9 cellular contexts compared by ENCODE assay signal in the genomic region with DNA sequence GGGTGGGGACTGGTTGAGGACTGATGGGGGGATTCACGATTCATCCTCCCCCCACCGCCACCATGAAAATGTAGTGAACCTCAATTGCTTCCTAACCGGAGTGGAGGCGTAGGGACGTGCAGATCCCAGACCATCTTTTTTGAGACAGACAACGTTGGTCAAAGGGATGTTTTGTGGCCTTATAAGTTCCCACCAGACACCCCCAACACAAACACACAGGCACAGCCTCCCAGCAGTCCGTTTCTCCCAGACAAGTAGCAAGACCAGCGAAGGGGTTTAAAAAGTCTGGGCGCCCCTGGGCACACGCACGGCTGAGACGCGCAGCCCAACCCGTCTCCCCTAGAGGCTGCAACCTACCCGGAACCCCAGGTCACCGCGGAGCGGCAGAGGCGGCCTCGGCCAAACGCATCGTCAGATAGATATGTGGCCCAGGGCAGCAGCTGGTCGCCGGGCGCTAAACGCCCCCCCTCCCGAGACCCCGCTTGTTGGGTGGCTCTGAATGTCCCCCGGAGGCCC. TPM values are rescaled to one million over a fixed set of nuclear protein-coding genes. Genes with fewer than 3 reads are reported as not detected.
DNase-seq lines count a peak whose midpoint lies in the region; ATAC-seq and TF ChIP-seq lines count a peak whose summit lies in the region.
"Had no signal": no experiment of that assay in that cellular context is flagged by ENCODE, and none has a peak within 500 bp of the region (broad histone marks: within the 10 kb centered on the region; RNA-seq: fewer than 3 reads in every experiment).

No MANE protein-coding gene starts in this region.

- no peaks in the 10 kb centered on the region for H3K9me3 Mint-ChIP-seq in activated naive CD8-positive, alpha-beta T cell (ENCODE audit: low read depth)
- no peaks in the 10 kb centered on the region for H3K9me3 Mint-ChIP-seq in CD4-positive, alpha-beta T cell

- no peak overlapping the region for H3K14ac ChIP-seq in mesenchymal stem cell (ENCODE audit: low read length in 2 of 2)

- H3K4me1 ChIP-seq in heart left ventricle (peaks cover 18 to 69% (median 41%) of the 10 kb centered on the region in 12 donors), right atrium auricular region (peaks cover 0 to 65% of the 10 kb centered on the region in 2 donors), mesenchymal stem cell (ENCODE audit: control insufficient read depth, insufficient read depth, low read depth, low read length) (peaks cover 48% of the 10 kb centered on the region), upper lobe of right lung (peaks cover 34% of the 10 kb centered on the region)

- H2BK5ac ChIP-seq in mesenchymal stem cell (ENCODE audit: low read depth, low read length, poor library complexity, severe bottlenecking), result no peak overlapping the region

- H3K27ac ChIP-seq in heart left ventricle (no peak overlapping the region), right atrium auricular region (no peak overlapping the region), mesenchymal stem cell (ENCODE audit: low read length, poor library complexity, severe bottlenecking) (no peak overlapping the region), upper lobe of right lung (no peak overlapping the region)
- no peak overlapping the region for H3K27ac ChIP-seq in CD4-positive, alpha-beta T cell (ENCODE audit: low read depth, low read length)

- no peak overlapping the region for H2AK5ac ChIP-seq in mesenchymal stem cell (ENCODE audit: low read length, severe bottlenecking)

- no peak overlapping the region for H3K27ac Mint-ChIP-seq in activated naive CD8-positive, alpha-beta T cell
- no peak overlapping the region for H3K27ac Mint-ChIP-seq in CD4-positive, alpha-beta T cell

- peaks cover 40% of the 10 kb centered on the region for H3K27me3 Mint-ChIP-seq in activated naive CD8-positive, alpha-beta T cell
- H3K27me3 Mint-ChIP-seq in CD4-positive, alpha-beta T cell, result peaks cover 63% of the 10 kb centered on the region

- H4K91ac ChIP-seq in mesenchymal stem cell (ENCODE audit: low read length), result no peak overlapping the region

- H3K4me3 ChIP-seq in heart left ventricle (peak overlapping the region; percentile 16 to 49 (median 40)), right atrium auricular region (peak overlapping the region in 1 of 2 donors; percentile 45), mesenchymal stem cell (ENCODE audit: insufficient read depth in 1 of 2, low read depth in 1 of 2, low read length in 2 of 2) (peak overlapping the region; percentile 69 to 73), upper lobe of right lung (peak overlapping the region; percentile 16)

- H2BK12ac ChIP-seq in mesenchymal stem cell (ENCODE audit: low read length in 2 of 2), result no peak overlapping the region

- H3K4ac ChIP-seq in mesenchymal stem cell (ENCODE audit: low read depth in 1 of 2, low read length in 2 of 2), result no peak overlapping the region

- peak overlapping the region; percentile 96 for H3K4me2 ChIP-seq in mesenchymal stem cell (ENCODE audit: low read length, poor library complexity, severe bottlenecking)

- intact Hi-C loops in heart left ventricle (cut with DNase I), result loop anchor here in 2 of 10 donors (5.0 kb wide), 2 partner anchors 375 to 390 kb away; no protein-coding TSS in a partner anchor
- intact Hi-C loops in upper lobe of right lung (cut with DNase I), result no loop called here
- intact Hi-C loops in CD4-positive, alpha-beta T cell (cut with DNase I, micrococcal nuclease), result no loop called here

- no peak overlapping the region for H3K18ac ChIP-seq in mesenchymal stem cell (ENCODE audit: low read depth in 1 of 2, low read length in 2 of 2)

- no peaks in the 10 kb centered on the region for H3K36me3 Mint-ChIP-seq in activated naive CD8-positive, alpha-beta T cell
- no peaks in the 10 kb centered on the region for H3K36me3 Mint-ChIP-seq in CD4-positive, alpha-beta T cell (ENCODE audit: low read depth)

- no peak for TF ChIP-seq CTCF in heart left ventricle (IDR thresholded peaks at IDR 0.05)
- no peak for TF ChIP-seq CTCF in right atrium auricular region (IDR thresholded peaks at IDR 0.05)
- TF ChIP-seq CTCF in upper lobe of right lung (IDR thresholded peaks at IDR 0.05), result no peak
- no peak for TF ChIP-seq CTCF in CD4-positive, alpha-beta T cell (IDR thresholded peaks at IDR 0.05)

- H3K9me3 ChIP-seq in heart left ventricle (no peaks in the 10 kb centered on the region), right atrium auricular region (no peaks in the 10 kb centered on the region), mesenchymal stem cell (ENCODE audit: control insufficient read depth, low read length) (no peaks in the 10 kb centered on the region), upper lobe of right lung (no peaks in the 10 kb centered on the region)
- no peaks in the 10 kb centered on the region for H3K9me3 ChIP-seq in CD4-positive, alpha-beta T cell (ENCODE audit: control insufficient read depth, low read length)

- no peak overlapping the region for H3K9ac ChIP-seq in mesenchymal stem cell (ENCODE audit: low read length)

- no peak for TF ChIP-seq POLR2A in heart left ventricle (IDR thresholded peaks at IDR 0.05)

- peaks cover 10% of the 10 kb centered on the region for H3K79me1 ChIP-seq in mesenchymal stem cell (replicated peaks; ENCODE audit: low read length, poor library complexity, severe bottlenecking)

- POLR2A ChIA-PET in CD4-positive, alpha-beta T cell (lab: Charles Lee), result no interaction called here

- H2AFZ ChIP-seq in mesenchymal stem cell (ENCODE audit: low read depth, low read length), result no peak overlapping the region

- ATAC-seq in heart left ventricle (no peak), upper lobe of right lung (no peak)
- no peak for ATAC-seq in CD4-positive, alpha-beta T cell (ENCODE audit: poor library complexity)

- DNase-seq in heart left ventricle (no peak), right atrium auricular region (ENCODE audit: low spot score) (no peak), mesenchymal stem cell (no peak), upper lobe of right lung (peak; percentile 59)
- no peak for DNase-seq in CD4-positive, alpha-beta T cell
- DNase-seq in stimulated activated CD4-positive, alpha-beta T cell treated with anti-CD3 and anti-CD28 coated beads, Interleukin-4, amount 100 ng/mL, for 4 hours, result no peak
- DNase-seq in activated CD4-positive, CD25-positive, alpha-beta regulatory T cell treated with anti-CD3 and anti-CD28 coated beads, Interleukin-2, amount 50 U/mL, for 72 hours, result no peak
- DNase-seq: MV-4-11 had no signal

- H4K8ac ChIP-seq in mesenchymal stem cell (ENCODE audit: low read length), result no peak overlapping the region

- CTCF ChIA-PET in CD4-positive, alpha-beta T cell (lab: Charles Lee), result no interaction called here

- no peak overlapping the region for H2BK15ac ChIP-seq in mesenchymal stem cell (ENCODE audit: low read depth, poor library complexity, severe bottlenecking)

- peaks cover 73 to 100% (median 99%) of the 10 kb centered on the region in 9 donors for H3K27me3 ChIP-seq in heart left ventricle
- peaks cover 64 to 88% of the 10 kb centered on the region in 2 donors for H3K27me3 ChIP-seq in right atrium auricular region
- peaks cover 41 to 91% of the 10 kb centered on the region in 2 experiments for H3K27me3 ChIP-seq in mesenchymal stem cell (ENCODE audit: control insufficient read depth in 1 of 2, insufficient read depth in 1 of 2, low read length in 2 of 2)
- H3K27me3 ChIP-seq in upper lobe of right lung, result peaks cover 100% of the 10 kb centered on the region
- peaks cover 90% of the 10 kb centered on the region for H3K27me3 ChIP-seq in CD4-positive, alpha-beta T cell (ENCODE audit: control insufficient read depth, insufficient read depth, low read length)

- H3K4me1 Mint-ChIP-seq in activated naive CD8-positive, alpha-beta T cell (ENCODE audit: low read depth), result peaks cover 22% of the 10 kb centered on the region
- peaks cover 21% of the 10 kb centered on the region for H3K4me1 Mint-ChIP-seq in CD4-positive, alpha-beta T cell (ENCODE audit: low read depth)

- H2BK120ac ChIP-seq in mesenchymal stem cell (ENCODE audit: low read depth, low read length), result no peak overlapping the region

- no peaks in the 10 kb centered on the region for H3K36me3 ChIP-seq in heart left ventricle
- no peaks in the 10 kb centered on the region for H3K36me3 ChIP-seq in right atrium auricular region
- peaks cover 0 to 4% of the 10 kb centered on the region in 2 experiments for H3K36me3 ChIP-seq in mesenchymal stem cell (ENCODE audit: control insufficient read depth in 1 of 2, insufficient read depth in 2 of 2, low read depth in 1 of 2, low read length in 2 of 2)
- no peaks in the 10 kb centered on the region for H3K36me3 ChIP-seq in upper lobe of right lung

- H3K4me3 Mint-ChIP-seq in activated naive CD8-positive, alpha-beta T cell, result peak overlapping the region; percentile 52
- H3K4me3 Mint-ChIP-seq in CD4-positive, alpha-beta T cell, result no peak overlapping the region

- peak overlapping the region in 1 of 2 experiments; percentile 97 for H3K23ac ChIP-seq in mesenchymal stem cell (ENCODE audit: low read length in 2 of 2)

- WGBS in heart left ventricle, 4 donors, result 2 to 7% (median 4%) methylated on average over 6 to 29 of the region's 29 CpGs
- WGBS in mesenchymal stem cell, result 4% methylated on average over 24 of the region's 29 CpGs

RNA-seq across cellular contexts. Expression of a gene that starts 1.3 kb away (rescaled TPM):
- under 1 TPM in 1 of 9 donors, not detected in 8; 0.17 TPM for total RNA-seq in heart left ventricle
- polyA plus RNA-seq in heart left ventricle, result under 1 TPM; 0.15 to 0.55 TPM
- total RNA-seq in right atrium auricular region, result not detected
- not detected for polyA plus RNA-seq in mesenchymal stem cell (2013, experiment 1 of 2)
- not detected for polyA plus RNA-seq in mesenchymal stem cell (2013, experiment 2 of 2)
- not detected for total RNA-seq in upper lobe of right lung
- total RNA-seq in CD4-positive, alpha-beta T cell, result not detected
